ENCODE assay signal across 8 cellular contexts in genomic region chr6:2998249-2999004, GRCh38. TPM values are rescaled to one million over a fixed set of nuclear protein-coding genes. Genes with fewer than 3 reads are reported as not detected.
A peak's percentile ranks its signal among the peaks of the same experiment; 100 is the strongest.
DNase-seq lines count a peak whose midpoint lies in the region; ATAC-seq, FAIRE-seq and TF ChIP-seq lines count a peak whose summit lies in the region.
"Not testable (repeated sequence)": the region's sequence is repeated elsewhere in the genome, so short reads cannot be mapped to it uniquely, and the experiment has no call there.

No MANE protein-coding gene starts in this region.

- H3K27ac Mint-ChIP-seq in activated CD4-positive, alpha-beta T cell treated with anti-CD3 and anti-CD28 coated beads, Interleukin-2, amount 10 ng/mL, durations not matched to agents 24 days and 14 days, result peak overlapping the region; percentile 88

- ATAC-seq in left ventricle myocardium superior, result peak; percentile 76

- H3K9me3 ChIP-seq in neutrophil; thymus (ENCODE audit: control insufficient read depth): not testable (repeated sequence)

- peak overlapping the region; percentile 93 for H3K27ac ChIP-seq in neutrophil
- H3K27ac ChIP-seq in thymus (ENCODE audit: low read depth), result not testable (repeated sequence)

- peak overlapping the region; percentile 92 for H3K4me3 Mint-ChIP-seq in activated CD4-positive, alpha-beta T cell treated with anti-CD3 and anti-CD28 coated beads, Interleukin-2, amount 10 ng/mL, durations not matched to agents 24 days and 14 days

- not testable (repeated sequence) for H3K27me3 Mint-ChIP-seq in activated CD4-positive, alpha-beta T cell treated with anti-CD3 and anti-CD28 coated beads, Interleukin-2, amount 10 ng/mL, durations not matched to agents 24 days and 14 days

- H3K27me3 ChIP-seq in bronchial epithelial cell (ENCODE audit: control insufficient read depth, insufficient read depth, low read length); neutrophil; thymus (ENCODE audit: control insufficient read depth, insufficient read depth): not testable (repeated sequence)

- WGBS in thymus, result under 1% methylated on average over 11 of the region's 16 CpGs

- H3K4me3 ChIP-seq in HFF-Myc (replicated peaks; ENCODE audit: low read depth, low read length) (peak overlapping the region; percentile 56), neutrophil (ENCODE audit: low read depth in 1 of 2, low read length in 1 of 2) (peak overlapping the region; percentile 98), thymus (ENCODE audit: low read length) (peak overlapping the region; percentile 3)
- H3K4me3 ChIP-seq in bronchial epithelial cell (ENCODE audit: low read depth, low read length), result not testable (repeated sequence)

- peak; percentile 57 for TF ChIP-seq CTCF in HFF-Myc (IDR thresholded peaks at IDR 0.05; ENCODE audit: low read depth, low read length, missing control alignments)
- TF ChIP-seq CTCF in bronchial epithelial cell (IDR thresholded peaks at IDR 0.05; ENCODE audit: insufficient read depth, low read length, severe bottlenecking), result peak; percentile 35
- peak; percentile 78 for TF ChIP-seq CTCF in neutrophil (IDR thresholded peaks at IDR 0.05)

- DNase-seq in ELR (ENCODE audit: low read depth) (peak; percentile 44), NCI-H82 (lab: John Stamatoyannopoulos, UW) (peak; percentile 27)
- not testable (repeated sequence) for DNase-seq in HFF-Myc (ENCODE audit: extremely low read depth, low read depth); bronchial epithelial cell (ENCODE audit: low read depth); left ventricle myocardium superior
- DNase-seq in activated CD4-positive, alpha-beta T cell treated with anti-CD3 and anti-CD28 coated beads, Interleukin-2, amount 10 ng/mL, durations not matched to agents 24 days and 14 days, result peak; percentile 86

- intact Hi-C loops in activated CD4-positive, alpha-beta T cell treated with anti-CD3 and anti-CD28 coated beads, Interleukin-2, amount 10 ng/mL, durations not matched to agents 24 days and 14 days (cut with micrococcal nuclease), result loop anchor here (1.0 to 2.0 kb wide), 8 partner anchors 9 to 260 kb away; partner anchors contain the start of genes BPHL, PSMG4, RIPK1 and WRNIP1
- intact Hi-C loops in left ventricle myocardium superior (cut with micrococcal nuclease), result loop anchor here (2.0 kb wide), 1 partner anchor 56 kb away; no protein-coding TSS in a partner anchor

- H3K4me1 Mint-ChIP-seq in activated CD4-positive, alpha-beta T cell treated with anti-CD3 and anti-CD28 coated beads, Interleukin-2, amount 10 ng/mL, durations not matched to agents 24 days and 14 days, result peaks cover 33% of the 10 kb centered on the region

- peak; percentile 99 for FAIRE-seq in bronchial epithelial cell (lab: Jason Lieb, UNC)

- not testable (repeated sequence) for H3K36me3 Mint-ChIP-seq in activated CD4-positive, alpha-beta T cell treated with anti-CD3 and anti-CD28 coated beads, Interleukin-2, amount 10 ng/mL, durations not matched to agents 24 days and 14 days (ENCODE audit: low read depth)

- not testable (repeated sequence) for H3K36me3 ChIP-seq in bronchial epithelial cell (ENCODE audit: control insufficient read depth, insufficient read depth, low read length); thymus (ENCODE audit: control insufficient read depth, insufficient read depth)
- peaks cover 11% of the 10 kb centered on the region for H3K36me3 ChIP-seq in neutrophil

- not testable (repeated sequence) for H3K9me3 Mint-ChIP-seq in activated CD4-positive, alpha-beta T cell treated with anti-CD3 and anti-CD28 coated beads, Interleukin-2, amount 10 ng/mL, durations not matched to agents 24 days and 14 days

- peaks cover 46 to 50% of the 10 kb centered on the region in 2 experiments for H3K4me1 ChIP-seq in neutrophil (ENCODE audit: control insufficient read depth in 1 of 2, insufficient read depth in 1 of 2, low read depth in 1 of 2, low read length in 1 of 2)
- not testable (repeated sequence) for H3K4me1 ChIP-seq in thymus (ENCODE audit: control insufficient read depth, insufficient read depth, low read length)

RNA-seq across cellular contexts. Expression of gene NQO2, which starts 1.3 kb away (rescaled TPM):
- 29.1 and 34.0 TPM in 2 replicates for total RNA-seq in activated CD4-positive, alpha-beta T cell treated with anti-CD3 and anti-CD28 coated beads, Interleukin-2, amount 10 ng/mL, durations not matched to agents 24 days and 14 days
- total RNA-seq in bronchial epithelial cell (20.5 and 39.4 TPM in 2 replicates), left ventricle myocardium superior (59.6 TPM)
- 21.7 TPM for polyA plus RNA-seq in thymus

RNA-seq across cellular contexts. Expression of gene SERPINB6, which starts 27.1 kb away (rescaled TPM):
- 33.1 and 36.2 TPM in 2 replicates for total RNA-seq in activated CD4-positive, alpha-beta T cell treated with anti-CD3 and anti-CD28 coated beads, Interleukin-2, amount 10 ng/mL, durations not matched to agents 24 days and 14 days
- total RNA-seq in bronchial epithelial cell, result 34.3 and 48.7 TPM in 2 replicates
- total RNA-seq in left ventricle myocardium superior, result 277 TPM
- polyA plus RNA-seq in thymus, result 84.3 TPM
